24 cellular contexts compared by ENCODE assay signal in the genomic region with DNA sequence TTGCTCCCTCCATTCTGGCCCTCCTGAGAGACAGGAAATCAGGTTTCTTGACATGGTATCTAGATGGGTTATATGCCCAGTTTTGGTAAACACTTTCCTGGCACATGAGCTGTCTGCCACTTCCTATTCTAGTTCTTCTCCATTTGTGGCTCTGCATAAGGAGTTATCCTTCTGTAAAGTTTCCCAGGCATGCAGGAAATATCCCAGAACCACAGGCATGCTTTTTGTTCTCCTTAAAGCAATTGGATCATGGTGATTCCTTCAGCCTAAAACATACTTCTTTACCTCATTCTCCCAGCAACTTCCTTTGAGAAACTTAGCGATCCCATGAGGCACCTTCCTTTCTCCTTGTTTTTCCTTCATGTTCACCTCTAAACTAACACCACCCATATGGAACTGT.
DNase-seq lines count a peak whose midpoint lies in the region; ATAC-seq and TF ChIP-seq lines count a peak whose summit lies in the region.
"Had no signal": no experiment of that assay in that cellular context is flagged by ENCODE, and none has a peak within 500 bp of the region (broad histone marks: within the 10 kb centered on the region; RNA-seq: fewer than 3 reads in every experiment).

No MANE protein-coding gene starts in this region.

- H3K36me3 Mint-ChIP-seq in activated CD4-positive, alpha-beta T cell treated with anti-CD3 and anti-CD28 coated beads, Interleukin-2, amount 10 ng/mL, durations not matched to agents 7 days and 5 days (ENCODE audit: low read depth): no peaks in the 10 kb centered on the region
- H3K36me3 Mint-ChIP-seq: activated CD4-positive, alpha-beta memory T cell treated with anti-CD3 and anti-CD28 coated beads for 36 hours; CD14-positive monocyte; mesothelial cell of epicardium had no signal

- H3K27me3 ChIP-seq in IMR-90 (ENCODE audit: control insufficient read depth, insufficient read depth, low read length): no peaks in the 10 kb centered on the region; the same call in 1 of the 2 replicates

- intact Hi-C loops in IMR-90 (cut with micrococcal nuclease): no loop called here

- peak overlapping the region; percentile 29; the same call in 1 of the 2 replicates for H3K14ac ChIP-seq in IMR-90 (replicated peaks; ENCODE audit: low read depth, low read length)

- no peak overlapping the region for H3K56ac ChIP-seq in IMR-90 (ENCODE audit: extremely low read depth, insufficient read depth, low read length)

- H3K23ac ChIP-seq in IMR-90 (ENCODE audit: low read depth, low read length): no peak overlapping the region

- no peak for TF ChIP-seq POLR2A in IMR-90 (IDR thresholded peaks at IDR 0.05; ENCODE audit: low read depth, low read length)

- H3K4ac ChIP-seq in IMR-90 (ENCODE audit: low read depth, low read length): no peak overlapping the region

- H3K27ac ChIP-seq in IMR-90 (ENCODE audit: insufficient read depth, low read length): no peak overlapping the region
- H3K27ac ChIP-seq: skin epidermis, WERI-Rb-1 had no signal

- no peaks in the 10 kb centered on the region for H3K79me1 ChIP-seq in IMR-90 (ENCODE audit: low read depth in 1 of 2, low read length in 2 of 2)

- H3K4me1 Mint-ChIP-seq in activated CD4-positive, alpha-beta T cell treated with anti-CD3 and anti-CD28 coated beads, Interleukin-2, amount 10 ng/mL, durations not matched to agents 7 days and 5 days: peaks cover 5% of the 10 kb centered on the region

- no CpG with 5 or more reads among the region's 1 CpG for WGBS in IMR-90 (ENCODE audit: extremely low coverage in 2 of 2, insufficient read length in 1 of 2), 2 experiments

- no peaks in the 10 kb centered on the region for H3K36me3 ChIP-seq in IMR-90 (ENCODE audit: control insufficient read depth, insufficient read depth, low read length)
- H3K36me3 ChIP-seq: WERI-Rb-1 had no signal

- no peak overlapping the region for H4K8ac ChIP-seq in IMR-90 (ENCODE audit: low read depth in 2 of 2, low read length in 2 of 2)

- no peaks in the 10 kb centered on the region for H3K4me1 ChIP-seq in IMR-90 (ENCODE audit: control insufficient read depth, insufficient read depth, low read length)

- no peaks in the 10 kb centered on the region for H4K20me1 ChIP-seq in IMR-90 (ENCODE audit: insufficient read depth, low read length)

- H2BK20ac ChIP-seq in IMR-90 (ENCODE audit: low read depth, low read length): no peak overlapping the region

- H3K4me3 ChIP-seq in AG10803 (ENCODE audit: low read length) (no peak overlapping the region), IMR-90 (ENCODE audit: insufficient read depth, low read depth, low read length) (no peak overlapping the region)
- H3K4me3 ChIP-seq: skin epidermis had no signal

- H3K9me3 Mint-ChIP-seq in activated CD4-positive, alpha-beta T cell treated with anti-CD3 and anti-CD28 coated beads, Interleukin-2, amount 10 ng/mL, durations not matched to agents 7 days and 5 days: no peaks in the 10 kb centered on the region
- H3K9me3 Mint-ChIP-seq: activated CD4-positive, alpha-beta memory T cell treated with anti-CD3 and anti-CD28 coated beads for 36 hours; CD14-positive monocyte; dendritic cell treated with granulocyte-macrophage colony-stimulating factor and Interleukin-4, amounts not matched to agents 40 ng/mL and 50 ng/mL, for 4 days; mesothelial cell of epicardium; nephron progenitor cell; T-helper 1 cell treated with Interleukin-12 subunit alpha and Interleukin-12 subunit beta and Interleukin-4 antibody, amounts not matched to agents 30 μg/mL and 1 μg/mL, for 36 hours had no signal

- TF ChIP-seq RAD21 in IMR-90 (IDR thresholded peaks at IDR 0.05; ENCODE audit: low read length): no peak

- no peak overlapping the region for H2BK5ac ChIP-seq in IMR-90 (ENCODE audit: low read depth, low read length, poor library complexity, severe bottlenecking)

- H2AK5ac ChIP-seq in IMR-90 (ENCODE audit: low read depth, low read length): no peak overlapping the region

- no peak overlapping the region for H4K5ac ChIP-seq in IMR-90 (ENCODE audit: low read depth, low read length)

- dilution Hi-C loops in IMR-90 (cut with HindIII; ENCODE audit: low sequenced_read_pairs, unreplicated experiment): no loop called here

- no peak overlapping the region for H3K9ac ChIP-seq in IMR-90 (ENCODE audit: low read depth, low read length)

- peak; percentile 82 for DNase-seq in AG10803 (ENCODE audit: low read depth)
- peak; percentile 52 for DNase-seq in IMR-90
- DNase-seq in astrocyte of the hippocampus (ENCODE audit: low read depth, low spot score): peak; percentile 75
- peak; percentile 22 for DNase-seq in iris pigment epithelial cell (ENCODE audit: low read depth)
- no peak for DNase-seq in NCI-H2107 treated with DMSO at 0.1 percent for 48 hours (lab: John Stamatoyannopoulos, UW; ENCODE audit: unreplicated experiment)
- DNase-seq in activated CD4-positive, alpha-beta T cell treated with anti-CD3 and anti-CD28 coated beads, Interleukin-2, amount 10 ng/mL, durations not matched to agents 7 days and 5 days: no peak
- DNase-seq in stimulated activated naive CD4-positive, alpha-beta T cell (lab: John Stamatoyannopoulos, UW): no peak
- DNase-seq: activated CD4-positive, alpha-beta memory T cell treated with anti-CD3 and anti-CD28 coated beads for 36 hours; activated naive CD4-positive, alpha-beta T cell treated with Interleukin-2 at 50 U/mL for 16 hours; anterior cingulate cortex; left cardiac atrium; NCI-H1417; NCI-H748 treated with DMSO at 0.1 percent for 48 hours; nephron progenitor cell; Right ventricle myocardium superior; stimulated activated CD4-positive, alpha-beta T cell treated with anti-CD3 and anti-CD28 coated beads, Interleukin-4, amount 100 ng/mL, for 4 hours; WERI-Rb-1 had no signal

- peaks cover 2% of the 10 kb centered on the region for H3K27me3 Mint-ChIP-seq in activated CD4-positive, alpha-beta T cell treated with anti-CD3 and anti-CD28 coated beads, Interleukin-2, amount 10 ng/mL, durations not matched to agents 7 days and 5 days
- H3K27me3 Mint-ChIP-seq: activated CD4-positive, alpha-beta memory T cell treated with anti-CD3 and anti-CD28 coated beads for 36 hours; dendritic cell treated with granulocyte-macrophage colony-stimulating factor and Interleukin-4, amounts not matched to agents 40 ng/mL and 50 ng/mL, for 4 days; progenitor cell of endocrine pancreas had no signal

- H3K4me3 Mint-ChIP-seq in activated CD4-positive, alpha-beta T cell treated with anti-CD3 and anti-CD28 coated beads, Interleukin-2, amount 10 ng/mL, durations not matched to agents 7 days and 5 days: no peak overlapping the region
- H3K4me3 Mint-ChIP-seq: activated CD4-positive, alpha-beta memory T cell treated with anti-CD3 and anti-CD28 coated beads for 36 hours; CD14-positive monocyte; dendritic cell treated with granulocyte-macrophage colony-stimulating factor and Interleukin-4, amounts not matched to agents 40 ng/mL and 50 ng/mL, for 4 days; mesothelial cell of epicardium; nephron progenitor cell; T-helper 1 cell treated with Interleukin-12 subunit alpha and Interleukin-12 subunit beta and Interleukin-4 antibody, amounts not matched to agents 30 μg/mL and 1 μg/mL, for 36 hours had no signal

- H3K27ac Mint-ChIP-seq in activated CD4-positive, alpha-beta T cell treated with anti-CD3 and anti-CD28 coated beads, Interleukin-2, amount 10 ng/mL, durations not matched to agents 7 days and 5 days: no peak overlapping the region
- H3K27ac Mint-ChIP-seq: activated CD4-positive, alpha-beta memory T cell treated with anti-CD3 and anti-CD28 coated beads for 36 hours; dendritic cell treated with granulocyte-macrophage colony-stimulating factor and Interleukin-4, amounts not matched to agents 40 ng/mL and 50 ng/mL, for 4 days; mesothelial cell of epicardium; nephron progenitor cell; progenitor cell of endocrine pancreas; T-helper 1 cell treated with Interleukin-12 subunit alpha and Interleukin-12 subunit beta and Interleukin-4 antibody, amounts not matched to agents 30 μg/mL and 1 μg/mL, for 36 hours had no signal

- H2BK120ac ChIP-seq in IMR-90 (ENCODE audit: low read depth, low read length): no peak overlapping the region

- H3K9me1 ChIP-seq in IMR-90 (ENCODE audit: insufficient read depth, low read length): no peaks in the 10 kb centered on the region

- H3K9me3 ChIP-seq in IMR-90 (ENCODE audit: control insufficient read depth, insufficient read depth, low read length): no peaks in the 10 kb centered on the region

- no peak overlapping the region for H2AK9ac ChIP-seq in IMR-90 (replicated peaks; ENCODE audit: low read depth, low read length, poor library complexity)

- no TSS peak for BruUV-seq in IMR-90 (replicated peaks; lab: Mats Ljungman, UMichigan)

- no peak for ATAC-seq in IMR-90 (ENCODE audit: low read depth)
- no peak for ATAC-seq in HG03432 (IDR thresholded peaks at IDR 0.05; ENCODE audit: unreplicated experiment)
- ATAC-seq: left cardiac atrium had no signal

- POLR2A ChIA-PET in IMR-90 (lab: Charles Lee; ENCODE audit: unreplicated experiment): no interaction called here
- POLR2A ChIA-PET in activated CD4-positive, alpha-beta T cell treated with anti-CD3 and anti-CD28 coated beads, Interleukin-2, amount 10 ng/mL, durations not matched to agents 7 days and 5 days (lab: Charles Lee): no interaction called here

- no peak overlapping the region for H3K18ac ChIP-seq in IMR-90 (ENCODE audit: low read depth, low read length)

- CTCF ChIA-PET in IMR-90 (lab: Yijun Ruan, JAX): no interaction called here
- CTCF ChIA-PET in activated CD4-positive, alpha-beta T cell treated with anti-CD3 and anti-CD28 coated beads, Interleukin-2, amount 10 ng/mL, durations not matched to agents 7 days and 5 days (lab: Charles Lee): no interaction called here

- no peak for TF ChIP-seq CTCF in AG10803 (conservative IDR thresholded peaks at IDR 0.05; ENCODE audit: low read length)
- TF ChIP-seq CTCF in IMR-90 (conservative IDR thresholded peaks at IDR 0.05; ENCODE audit: low read depth, low read length): no peak

- no peak overlapping the region for H4K91ac ChIP-seq in IMR-90 (ENCODE audit: insufficient read depth, low read depth, low read length)

- no peak overlapping the region for H2AFZ ChIP-seq in IMR-90 (replicated peaks; ENCODE audit: low read length, poor library complexity)

- H2BK15ac ChIP-seq in IMR-90 (ENCODE audit: low read depth, low read length): no peak overlapping the region

- H3K4me2 ChIP-seq in IMR-90 (ENCODE audit: low read depth, low read length): no peak overlapping the region

- in situ Hi-C loops in IMR-90 (cut with MboI; ENCODE audit: low sequenced_read_pairs): no loop called here

TF ChIP-seq in IMR-90, 13 proteins besides CTCF, POLR2A, EP300 and RAD21 (continues in another document):
- TF ChIP-seq RFX5 (IDR thresholded peaks at IDR 0.05; ENCODE audit: low read depth, low read length): no peak
- TF ChIP-seq, protein P1, sequence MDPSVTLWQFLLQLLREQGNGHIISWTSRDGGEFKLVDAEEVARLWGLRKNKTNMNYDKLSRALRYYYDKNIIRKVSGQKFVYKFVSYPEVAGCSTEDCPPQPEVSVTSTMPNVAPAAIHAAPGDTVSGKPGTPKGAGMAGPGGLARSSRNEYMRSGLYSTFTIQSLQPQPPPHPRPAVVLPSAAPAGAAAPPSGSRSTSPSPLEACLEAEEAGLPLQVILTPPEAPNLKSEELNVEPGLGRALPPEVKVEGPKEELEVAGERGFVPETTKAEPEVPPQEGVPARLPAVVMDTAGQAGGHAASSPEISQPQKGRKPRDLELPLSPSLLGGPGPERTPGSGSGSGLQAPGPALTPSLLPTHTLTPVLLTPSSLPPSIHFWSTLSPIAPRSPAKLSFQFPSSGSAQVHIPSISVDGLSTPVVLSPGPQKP (IDR thresholded peaks at IDR 0.05; ENCODE audit: borderline replicate concordance, low read depth, low read length): no peak

Comparison
In these comparisons a context has a peak if more than half of its experiments do, and no peak if none do; other contexts are left out.
1. DNase-seq: peak in AG10803 (single experiment), IMR-90 (single experiment), astrocyte of the hippocampus (single experiment) and iris pigment epithelial cell (single experiment); none in NCI-H2107 treated with DMSO at 0.1 percent for 48 hours (single experiment), activated CD4-positive, alpha-beta T cell treated with anti-CD3 and anti-CD28 coated beads, Interleukin-2, amount 10 ng/mL, durations not matched to agents 7 days and 5 days (single experiment) and stimulated activated naive CD4-positive, alpha-beta T cell (0 of 6).